In the genomic region with DNA sequence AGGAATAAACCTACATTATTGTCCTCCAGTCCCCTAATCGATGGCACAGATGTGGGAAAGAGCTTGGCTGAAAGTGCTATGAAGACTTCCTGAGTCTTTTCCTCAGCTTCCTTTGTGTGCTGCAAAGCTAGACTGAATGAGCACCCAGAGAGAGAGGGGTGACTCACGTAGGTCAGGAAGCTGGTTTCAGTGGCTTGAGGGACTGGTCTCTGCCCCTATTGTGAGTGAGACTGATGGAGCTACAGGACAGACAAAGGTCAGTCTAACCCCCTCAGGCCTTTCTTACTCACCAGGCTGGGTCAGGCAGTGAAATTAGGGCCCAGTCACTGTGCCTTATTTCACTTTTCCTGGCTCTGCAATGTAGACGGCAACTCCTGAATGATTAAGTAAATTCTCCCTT, we compare ENCODE assay signal across 10 cellular contexts.
DNase-seq lines count a peak whose midpoint lies in the region; ATAC-seq and TF ChIP-seq lines count a peak whose summit lies in the region.
"Had no signal": no experiment of that assay in that cellular context is flagged by ENCODE, and none has a peak within 500 bp of the region (broad histone marks: within the 10 kb centered on the region; RNA-seq: fewer than 3 reads in every experiment).

No MANE protein-coding gene starts in this region.

- TF ChIP-seq CTCF in astrocyte of the spinal cord (IDR thresholded peaks at IDR 0.05; ENCODE audit: low read depth, low read length) (no peak), right atrium auricular region (IDR thresholded peaks at IDR 0.05) (no peak)

- DNase-seq in SIG-M5 treated with dmso at 0.1 percent for 504 hours (lab: John Stamatoyannopoulos, UW; ENCODE audit: unreplicated experiment) (peak; percentile 9), SIG-M5 (lab: John Stamatoyannopoulos, UW) (no peak), astrocyte of the spinal cord (ENCODE audit: low read depth, low spot score) (peak; percentile 67), right atrium auricular region (ENCODE audit: low spot score) (no peak), aorta (no peak), DMS79 (lab: John Stamatoyannopoulos, UW) (no peak), NCI-H2107 (lab: John Stamatoyannopoulos, UW) (no peak)
- DNase-seq: NCI-H510A treated with DMSO at 0.1 percent for 48 hours, SW 1271 had no signal

- H3K4me1 ChIP-seq in right atrium auricular region, result peaks cover 0 to 23% of the 10 kb centered on the region in 2 donors
- peaks cover 0 to 5% of the 10 kb centered on the region in 2 donors for H3K4me1 ChIP-seq in aorta (ENCODE audit: control insufficient read depth in 1 of 2, insufficient read depth in 2 of 2, low read length in 2 of 2)

- in situ Hi-C loops in astrocyte of the spinal cord (cut with HindIII; ENCODE audit: low sequenced_read_pairs), result no loop called here

- H3K36me3 ChIP-seq in right atrium auricular region, result no peaks in the 10 kb centered on the region
- no peaks in the 10 kb centered on the region for H3K36me3 ChIP-seq in aorta (ENCODE audit: control insufficient read depth in 1 of 2, insufficient read depth in 2 of 2, low read length in 1 of 2)

- peak; percentile 27 for ATAC-seq in aorta (ENCODE audit: low FRiP score)
- ATAC-seq in HG02763 (IDR thresholded peaks at IDR 0.05; ENCODE audit: unreplicated experiment), result no peak

- 75 to 83% methylated on average over 3 of the region's 3 CpGs for WGBS in aorta, 2 donors

- intact Hi-C loops in aorta (cut with DNase I), result no loop called here

- H3K27ac ChIP-seq in right atrium auricular region (peak overlapping the region; percentile 46 to 59), aorta (ENCODE audit: low read depth in 1 of 2, low read length in 2 of 2) (no peak overlapping the region)

- H3K9me3 ChIP-seq in right atrium auricular region (peaks cover 5 to 17% of the 10 kb centered on the region in 2 donors), aorta (ENCODE audit: control insufficient read depth, low read length) (no peaks in the 10 kb centered on the region)

- H3K27me3 ChIP-seq in right atrium auricular region (no peaks in the 10 kb centered on the region), aorta (ENCODE audit: control insufficient read depth in 1 of 2, insufficient read depth in 2 of 2, low read length in 1 of 2) (no peaks in the 10 kb centered on the region)

- no peak overlapping the region for H3K4me3 ChIP-seq in astrocyte of the spinal cord (ENCODE audit: low read depth, low read length)
- no peak overlapping the region for H3K4me3 ChIP-seq in right atrium auricular region
- no peak overlapping the region for H3K4me3 ChIP-seq in aorta (ENCODE audit: low read length in 2 of 2)

Comparison
In these comparisons a context has a peak if more than half of its experiments do, and no peak if none do; other contexts are left out.
1. DNase-seq: peak in SIG-M5 treated with dmso at 0.1 percent for 504 hours (single experiment) and astrocyte of the spinal cord (single experiment); none in SIG-M5 (single experiment), right atrium auricular region (single experiment), aorta (0 of 2), DMS79 (single experiment) and NCI-H2107 (single experiment).
2. H3K27ac ChIP-seq: peak in right atrium auricular region (2 of 2); none in aorta (0 of 2).